10 cellular contexts compared by ENCODE assay signal in genomic region chr1:171220551-171221175, GRCh38. TPM values are rescaled to one million over a fixed set of nuclear protein-coding genes. Genes with fewer than 3 reads are reported as not detected.
A peak's percentile ranks its signal among the peaks of the same experiment; 100 is the strongest.
DNase-seq lines count a peak whose midpoint lies in the region; ATAC-seq and TF ChIP-seq lines count a peak whose summit lies in the region.
"Had no signal": no experiment of that assay in that cellular context is flagged by ENCODE, and none has a peak within 500 bp of the region (broad histone marks: within the 10 kb centered on the region; RNA-seq: fewer than 3 reads in every experiment).

No MANE protein-coding gene starts in this region.

- H2AFZ ChIP-seq in trophoblast cell (ENCODE audit: insufficient read depth, low read length, poor library complexity), result peak overlapping the region; percentile 63

- peak overlapping the region; percentile 11 for H3K14ac ChIP-seq in trophoblast cell (ENCODE audit: low read length)

- peak overlapping the region; percentile 79 for H4K91ac ChIP-seq in trophoblast cell (ENCODE audit: low read depth, low read length)

- no peaks in the 10 kb centered on the region for H3K27me3 ChIP-seq in adipocyte (replicated peaks; ENCODE audit: control insufficient read depth, insufficient read depth, low read length)
- H3K27me3 ChIP-seq in cardiac muscle cell, result no peaks in the 10 kb centered on the region
- no peaks in the 10 kb centered on the region for H3K27me3 ChIP-seq in trophoblast cell (ENCODE audit: insufficient read depth, low read length)
- H3K27me3 ChIP-seq: BLaER1 had no signal

- DNase-seq in adipocyte (ENCODE audit: low read depth), result peak; percentile 69
- DNase-seq in cardiac muscle cell (ENCODE audit: low read depth in 1 of 2, low spot score in 1 of 2), result peak; percentile 46 to 88
- no peak for DNase-seq in trophoblast cell
- no peak for DNase-seq in cerebellar nuclear complex (lab: John Stamatoyannopoulos, UW)
- DNase-seq in NCI-H146 treated with DMSO at 0.1 percent for 48 hours (lab: John Stamatoyannopoulos, UW; ENCODE audit: unreplicated experiment), result no peak
- DNase-seq in SW480 (ENCODE audit: low spot score), result no peak

- H3K4me3 ChIP-seq in adipocyte (ENCODE audit: low read length) (peak overlapping the region; percentile 55), cardiac muscle cell (peak overlapping the region; percentile 12), trophoblast cell (ENCODE audit: low read depth, low read length) (no peak overlapping the region)
- H3K4me3 ChIP-seq: BLaER1 had no signal

- peak overlapping the region; percentile 58 for H2BK120ac ChIP-seq in trophoblast cell (ENCODE audit: insufficient read depth, low read length, poor library complexity)

- peaks cover 3% of the 10 kb centered on the region for H3K9me3 ChIP-seq in adipocyte (ENCODE audit: control insufficient read depth, low read length)
- no peaks in the 10 kb centered on the region for H3K9me3 ChIP-seq in cardiac muscle cell (ENCODE audit: low read depth)
- peaks cover 1% of the 10 kb centered on the region for H3K9me3 ChIP-seq in trophoblast cell (ENCODE audit: insufficient read depth, low read depth, low read length)
- H3K9me3 ChIP-seq: BLaER1 had no signal

- no peaks in the 10 kb centered on the region for H3K36me3 ChIP-seq in adipocyte (ENCODE audit: control insufficient read depth, insufficient read depth, low read length, severe bottlenecking)
- H3K36me3 ChIP-seq in cardiac muscle cell, result no peaks in the 10 kb centered on the region
- peaks cover 0 to 1% of the 10 kb centered on the region in 2 experiments for H3K36me3 ChIP-seq in trophoblast cell (ENCODE audit: control insufficient read depth in 1 of 2, insufficient read depth in 2 of 2, low read length in 2 of 2)
- H3K36me3 ChIP-seq: BLaER1 had no signal

- WGBS in trophoblast cell (ENCODE audit: extremely low coverage, insufficient coverage, insufficient read length), result no CpG with 5 or more reads among the region's 13 CpGs

- peak overlapping the region; percentile 26 for H4K12ac ChIP-seq in trophoblast cell (ENCODE audit: low read depth, low read length)

- peaks cover 39% of the 10 kb centered on the region for H3K4me1 ChIP-seq in adipocyte (ENCODE audit: control insufficient read depth, insufficient read depth, low read length)
- H3K4me1 ChIP-seq in cardiac muscle cell (ENCODE audit: low read depth), result peaks cover 23% of the 10 kb centered on the region
- H3K4me1 ChIP-seq in trophoblast cell (ENCODE audit: control insufficient read depth in 1 of 2, insufficient read depth in 2 of 2, low read length in 2 of 2), result peaks cover 13 to 19% of the 10 kb centered on the region in 2 experiments
- H3K4me1 ChIP-seq: BLaER1 had no signal

- H3K18ac ChIP-seq in trophoblast cell (ENCODE audit: low read length), result no peak overlapping the region

- peak overlapping the region; percentile 58 for H4K8ac ChIP-seq in trophoblast cell (ENCODE audit: low read depth, low read length)

- H3K4me2 ChIP-seq in trophoblast cell (ENCODE audit: low read length), result peak overlapping the region; percentile 21
- H3K4me2 ChIP-seq: BLaER1 had no signal

- H3K27ac ChIP-seq in C4-2B (peak overlapping the region; percentile 62), cardiac muscle cell (no peak overlapping the region), trophoblast cell (ENCODE audit: low read depth, low read length) (peak overlapping the region; percentile 95)
- H3K27ac ChIP-seq: BLaER1 had no signal

- no peak overlapping the region for H3K23ac ChIP-seq in trophoblast cell (ENCODE audit: low read length)

- peak overlapping the region; percentile 6 for H2BK12ac ChIP-seq in trophoblast cell (ENCODE audit: low read length)

- peak overlapping the region; percentile 79 for H3K4ac ChIP-seq in trophoblast cell (ENCODE audit: low read depth, low read length)

- no peak for TF ChIP-seq CTCF in C4-2B (conservative IDR thresholded peaks at IDR 0.05)
- no peak for TF ChIP-seq CTCF in cardiac muscle cell (IDR thresholded peaks at IDR 0.05; ENCODE audit: low read depth, low read length)

- no peak for ATAC-seq in GM19395 (IDR thresholded peaks at IDR 0.05; ENCODE audit: unreplicated experiment)
- ATAC-seq: activated T-helper 17 cell treated with anti-CD3 and anti-CD28 coated beads, Interleukin-2, amount 50 U/mL, for 72 hours had no signal

- H3K9ac ChIP-seq in adipocyte (ENCODE audit: low read length) (peak overlapping the region; percentile 74), trophoblast cell (ENCODE audit: low read length) (no peak overlapping the region)
- H3K9ac ChIP-seq: BLaER1 had no signal

- peak overlapping the region; percentile 94 for H2BK5ac ChIP-seq in trophoblast cell (ENCODE audit: low read depth, low read length, poor library complexity)

- no peak overlapping the region for H2AK5ac ChIP-seq in trophoblast cell (ENCODE audit: low read length)

- peaks cover 2% of the 10 kb centered on the region for H3K79me2 ChIP-seq in trophoblast cell (ENCODE audit: control insufficient read depth, insufficient read depth, low read length, poor library complexity)

- peaks cover 20% of the 10 kb centered on the region for H3K79me1 ChIP-seq in trophoblast cell (ENCODE audit: low read length)

RNA-seq across cellular contexts. Expression of gene FMO1, which starts 27.6 kb away (rescaled TPM):
- total RNA-seq in cardiac muscle cell, result not detected in 2 replicates
- 0.06 TPM in 1 of 2 replicates, not detected in the other for polyA plus RNA-seq in cardiac muscle cell
- 0.06 and 0.07 TPM in 2 replicates for polyA plus RNA-seq in trophoblast cell (2013)
- total RNA-seq: activated T-helper 17 cell treated with anti-CD3 and anti-CD28 coated beads, Interleukin-2, amount 50 U/mL, for 72 hours had no signal

RNA-seq across cellular contexts. Expression of gene FMO2, which starts 35.6 kb away (rescaled TPM):
- total RNA-seq in cardiac muscle cell, result not detected in 2 replicates
- not detected in 2 replicates for polyA plus RNA-seq in cardiac muscle cell
- 0.04 and 0.19 TPM in 2 replicates for polyA plus RNA-seq in trophoblast cell (2013)
- total RNA-seq: activated T-helper 17 cell treated with anti-CD3 and anti-CD28 coated beads, Interleukin-2, amount 50 U/mL, for 72 hours had no signal

Comparison
In these comparisons a context has a peak if more than half of its experiments do, and no peak if none do; other contexts are left out.
1. DNase-seq: peak in adipocyte (single experiment) and cardiac muscle cell (2 of 2); none in trophoblast cell (0 of 2), cerebellar nuclear complex (0 of 2), NCI-H146 treated with DMSO at 0.1 percent for 48 hours (single experiment) and SW480 (single experiment).